ENCODE assay signal across 1 cellular context in the genomic region with DNA sequence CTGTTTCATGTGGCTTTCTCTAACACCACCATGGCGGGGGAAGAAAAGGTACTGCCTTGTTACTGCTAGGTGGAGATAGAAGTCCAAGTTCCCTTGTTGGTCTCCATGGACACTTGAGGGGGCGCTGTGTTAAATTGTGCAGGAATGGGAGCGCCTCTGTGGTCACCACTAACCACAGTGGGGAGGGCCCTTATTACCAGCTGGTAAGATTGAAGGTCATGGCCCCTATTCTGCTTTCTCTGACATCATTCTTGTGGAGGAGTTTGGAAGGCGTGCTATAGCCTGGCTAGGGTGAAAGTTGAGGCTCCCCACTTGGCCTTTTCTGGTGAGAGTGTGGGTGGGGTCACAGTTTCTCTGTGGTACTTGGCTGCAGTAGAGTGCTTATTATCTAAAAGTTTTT.
TF ChIP-seq lines count a peak whose summit lies in the region.

No MANE protein-coding gene starts in this region.

TF ChIP-seq in GM23338, 12 proteins besides CTCF, POLR2A, EP300 and RAD21 (continued from another document):
- TF ChIP-seq, protein P1, sequence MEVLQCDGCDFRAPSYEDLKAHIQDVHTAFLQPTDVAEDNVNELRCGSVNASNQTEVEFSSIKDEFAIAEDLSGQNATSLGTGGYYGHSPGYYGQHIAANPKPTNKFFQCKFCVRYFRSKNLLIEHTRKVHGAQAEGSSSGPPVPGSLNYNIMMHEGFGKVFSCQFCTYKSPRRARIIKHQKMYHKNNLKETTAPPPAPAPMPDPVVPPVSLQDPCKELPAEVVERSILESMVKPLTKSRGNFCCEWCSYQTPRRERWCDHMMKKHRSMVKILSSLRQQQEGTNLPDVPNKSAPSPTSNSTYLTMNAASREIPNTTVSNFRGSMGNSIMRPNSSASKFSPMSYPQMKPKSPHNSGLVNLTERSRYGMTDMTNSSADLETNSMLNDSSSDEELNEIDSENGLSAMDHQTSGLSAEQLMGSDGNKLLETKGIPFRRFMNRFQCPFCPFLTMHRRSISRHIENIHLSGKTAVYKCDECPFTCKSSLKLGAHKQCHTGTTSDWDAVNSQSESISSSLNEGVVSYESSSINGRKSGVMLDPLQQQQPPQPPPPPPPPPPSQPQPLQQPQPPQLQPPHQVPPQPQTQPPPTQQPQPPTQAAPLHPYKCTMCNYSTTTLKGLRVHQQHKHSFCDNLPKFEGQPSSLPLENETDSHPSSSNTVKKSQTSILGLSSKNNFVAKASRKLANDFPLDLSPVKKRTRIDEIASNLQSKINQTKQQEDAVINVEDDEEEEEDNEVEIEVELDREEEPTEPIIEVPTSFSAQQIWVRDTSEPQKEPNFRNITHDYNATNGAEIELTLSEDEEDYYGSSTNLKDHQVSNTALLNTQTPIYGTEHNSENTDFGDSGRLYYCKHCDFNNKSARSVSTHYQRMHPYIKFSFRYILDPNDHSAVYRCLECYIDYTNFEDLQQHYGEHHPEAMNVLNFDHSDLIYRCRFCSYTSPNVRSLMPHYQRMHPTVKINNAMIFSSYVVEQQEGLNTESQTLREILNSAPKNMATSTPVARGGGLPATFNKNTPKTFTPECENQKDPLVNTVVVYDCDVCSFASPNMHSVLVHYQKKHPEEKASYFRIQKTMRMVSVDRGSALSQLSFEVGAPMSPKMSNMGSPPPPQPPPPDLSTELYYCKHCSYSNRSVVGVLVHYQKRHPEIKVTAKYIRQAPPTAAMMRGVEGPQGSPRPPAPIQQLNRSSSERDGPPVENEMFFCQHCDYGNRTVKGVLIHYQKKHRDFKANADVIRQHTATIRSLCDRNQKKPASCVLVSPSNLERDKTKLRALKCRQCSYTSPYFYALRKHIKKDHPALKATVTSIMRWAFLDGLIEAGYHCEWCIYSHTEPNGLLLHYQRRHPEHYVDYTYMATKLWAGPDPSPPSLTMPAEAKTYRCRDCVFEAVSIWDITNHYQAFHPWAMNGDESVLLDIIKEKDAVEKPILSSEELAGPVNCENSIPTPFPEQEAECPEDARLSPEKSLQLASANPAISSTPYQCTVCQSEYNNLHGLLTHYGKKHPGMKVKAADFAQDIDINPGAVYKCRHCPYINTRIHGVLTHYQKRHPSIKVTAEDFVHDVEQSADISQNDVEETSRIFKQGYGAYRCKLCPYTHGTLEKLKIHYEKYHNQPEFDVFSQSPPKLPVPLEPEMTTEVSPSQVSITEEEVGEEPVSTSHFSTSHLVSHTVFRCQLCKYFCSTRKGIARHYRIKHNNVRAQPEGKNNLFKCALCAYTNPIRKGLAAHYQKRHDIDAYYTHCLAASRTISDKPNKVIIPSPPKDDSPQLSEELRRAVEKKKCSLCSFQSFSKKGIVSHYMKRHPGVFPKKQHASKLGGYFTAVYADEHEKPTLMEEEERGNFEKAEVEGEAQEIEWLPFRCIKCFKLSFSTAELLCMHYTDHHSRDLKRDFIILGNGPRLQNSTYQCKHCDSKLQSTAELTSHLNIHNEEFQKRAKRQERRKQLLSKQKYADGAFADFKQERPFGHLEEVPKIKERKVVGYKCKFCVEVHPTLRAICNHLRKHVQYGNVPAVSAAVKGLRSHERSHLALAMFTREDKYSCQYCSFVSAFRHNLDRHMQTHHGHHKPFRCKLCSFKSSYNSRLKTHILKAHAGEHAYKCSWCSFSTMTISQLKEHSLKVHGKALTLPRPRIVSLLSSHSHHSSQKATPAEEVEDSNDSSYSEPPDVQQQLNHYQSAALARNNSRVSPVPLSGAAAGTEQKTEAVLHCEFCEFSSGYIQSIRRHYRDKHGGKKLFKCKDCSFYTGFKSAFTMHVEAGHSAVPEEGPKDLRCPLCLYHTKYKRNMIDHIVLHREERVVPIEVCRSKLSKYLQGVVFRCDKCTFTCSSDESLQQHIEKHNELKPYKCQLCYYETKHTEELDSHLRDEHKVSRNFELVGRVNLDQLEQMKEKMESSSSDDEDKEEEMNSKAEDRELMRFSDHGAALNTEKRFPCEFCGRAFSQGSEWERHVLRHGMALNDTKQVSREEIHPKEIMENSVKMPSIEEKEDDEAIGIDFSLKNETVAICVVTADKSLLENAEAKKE (CRISPR knock-in tag; IDR thresholded peaks at IDR 0.05) = no peak
- TF ChIP-seq, protein P2, sequence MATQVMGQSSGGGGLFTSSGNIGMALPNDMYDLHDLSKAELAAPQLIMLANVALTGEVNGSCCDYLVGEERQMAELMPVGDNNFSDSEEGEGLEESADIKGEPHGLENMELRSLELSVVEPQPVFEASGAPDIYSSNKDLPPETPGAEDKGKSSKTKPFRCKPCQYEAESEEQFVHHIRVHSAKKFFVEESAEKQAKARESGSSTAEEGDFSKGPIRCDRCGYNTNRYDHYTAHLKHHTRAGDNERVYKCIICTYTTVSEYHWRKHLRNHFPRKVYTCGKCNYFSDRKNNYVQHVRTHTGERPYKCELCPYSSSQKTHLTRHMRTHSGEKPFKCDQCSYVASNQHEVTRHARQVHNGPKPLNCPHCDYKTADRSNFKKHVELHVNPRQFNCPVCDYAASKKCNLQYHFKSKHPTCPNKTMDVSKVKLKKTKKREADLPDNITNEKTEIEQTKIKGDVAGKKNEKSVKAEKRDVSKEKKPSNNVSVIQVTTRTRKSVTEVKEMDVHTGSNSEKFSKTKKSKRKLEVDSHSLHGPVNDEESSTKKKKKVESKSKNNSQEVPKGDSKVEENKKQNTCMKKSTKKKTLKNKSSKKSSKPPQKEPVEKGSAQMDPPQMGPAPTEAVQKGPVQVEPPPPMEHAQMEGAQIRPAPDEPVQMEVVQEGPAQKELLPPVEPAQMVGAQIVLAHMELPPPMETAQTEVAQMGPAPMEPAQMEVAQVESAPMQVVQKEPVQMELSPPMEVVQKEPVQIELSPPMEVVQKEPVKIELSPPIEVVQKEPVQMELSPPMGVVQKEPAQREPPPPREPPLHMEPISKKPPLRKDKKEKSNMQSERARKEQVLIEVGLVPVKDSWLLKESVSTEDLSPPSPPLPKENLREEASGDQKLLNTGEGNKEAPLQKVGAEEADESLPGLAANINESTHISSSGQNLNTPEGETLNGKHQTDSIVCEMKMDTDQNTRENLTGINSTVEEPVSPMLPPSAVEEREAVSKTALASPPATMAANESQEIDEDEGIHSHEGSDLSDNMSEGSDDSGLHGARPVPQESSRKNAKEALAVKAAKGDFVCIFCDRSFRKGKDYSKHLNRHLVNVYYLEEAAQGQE (IDR thresholded peaks at IDR 0.05; ENCODE audit: unreplicated experiment) = no peak
- no peak for TF ChIP-seq JUNB (IDR thresholded peaks at IDR 0.05; ENCODE audit: unreplicated experiment)
- no peak for TF ChIP-seq CREB1 (CRISPR knock-in tag; IDR thresholded peaks at IDR 0.05; ENCODE audit: low read depth)
- no peak for TF ChIP-seq POLR2AphosphoS5 (IDR thresholded peaks at IDR 0.05; ENCODE audit: low read depth)
- TF ChIP-seq, protein P3, sequence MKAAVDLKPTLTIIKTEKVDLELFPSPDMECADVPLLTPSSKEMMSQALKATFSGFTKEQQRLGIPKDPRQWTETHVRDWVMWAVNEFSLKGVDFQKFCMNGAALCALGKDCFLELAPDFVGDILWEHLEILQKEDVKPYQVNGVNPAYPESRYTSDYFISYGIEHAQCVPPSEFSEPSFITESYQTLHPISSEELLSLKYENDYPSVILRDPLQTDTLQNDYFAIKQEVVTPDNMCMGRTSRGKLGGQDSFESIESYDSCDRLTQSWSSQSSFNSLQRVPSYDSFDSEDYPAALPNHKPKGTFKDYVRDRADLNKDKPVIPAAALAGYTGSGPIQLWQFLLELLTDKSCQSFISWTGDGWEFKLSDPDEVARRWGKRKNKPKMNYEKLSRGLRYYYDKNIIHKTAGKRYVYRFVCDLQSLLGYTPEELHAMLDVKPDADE (IDR thresholded peaks at IDR 0.05) = no peak
- no peak for TF ChIP-seq NANOG (IDR thresholded peaks at IDR 0.05; ENCODE audit: borderline replicate concordance)
- TF ChIP-seq STAT1 (IDR thresholded peaks at IDR 0.05; ENCODE audit: unreplicated experiment) = no peak
